Comparison of ENCODE assay signal across 1 cellular context in the genomic region with DNA sequence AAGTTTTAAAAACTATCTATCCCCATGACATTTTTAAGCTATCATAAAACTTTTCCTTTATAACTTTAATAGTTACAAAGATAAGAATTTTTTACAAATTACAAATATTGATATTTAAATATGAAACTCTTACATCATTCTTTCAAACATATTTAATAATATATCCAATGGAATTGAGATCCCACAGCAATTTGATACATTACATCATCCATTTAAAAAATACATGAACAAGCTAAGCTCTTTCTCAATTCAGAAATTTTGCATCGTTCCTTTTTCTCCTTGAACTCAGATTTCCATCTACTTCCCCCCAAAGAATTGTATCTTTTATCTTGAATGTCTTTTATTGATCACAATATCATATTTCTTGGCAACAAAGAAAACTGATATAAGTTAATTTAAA.
TF ChIP-seq lines count a peak whose summit lies in the region.

No MANE protein-coding gene starts in this region.

TF ChIP-seq in K562, 482 proteins besides CTCF, POLR2A, EP300 and RAD21 (continued from another document):
- no peak for TF ChIP-seq ZNF830 (CRISPR knock-in tag; IDR thresholded peaks at IDR 0.05)
- TF ChIP-seq ELF2 (CRISPR knock-in tag; IDR thresholded peaks at IDR 0.05), result no peak
- TF ChIP-seq CEBPG (CRISPR knock-in tag; IDR thresholded peaks at IDR 0.05), result no peak
- peak; percentile 17 to 32; a peak in 1 of 4 replicates for TF ChIP-seq CEBPG (tag; conservative IDR thresholded peaks at IDR 0.05 in 1 of 2, IDR thresholded peaks at IDR 0.05 in 1 of 2)
- TF ChIP-seq ZNF445 (CRISPR knock-in tag; IDR thresholded peaks at IDR 0.05; ENCODE audit: low read depth), result no peak
